Comparison of ENCODE assay signal across 8 cellular contexts in genomic region chr12:122123051-122123760, GRCh38. TPM values are rescaled to one million over a fixed set of nuclear protein-coding genes. Genes with fewer than 3 reads are reported as not detected.
DNase-seq lines count a peak whose midpoint lies in the region; ATAC-seq, FAIRE-seq and TF ChIP-seq lines count a peak whose summit lies in the region.

No MANE protein-coding gene starts in this region.

- peak; percentile 95 for TF ChIP-seq RAD21 in A549 (conservative IDR thresholded peaks at IDR 0.05 in 1 of 2, IDR thresholded peaks at IDR 0.05 in 1 of 2)

- peaks cover 51% of the 10 kb centered on the region for H3K4me1 Mint-ChIP-seq in dendritic cell treated with granulocyte-macrophage colony-stimulating factor and Interleukin-4, amounts not matched to agents 40 ng/mL and 50 ng/mL, for 4 days (ENCODE audit: low read depth)

- POLR2A ChIA-PET in A549 (lab: Yijun Ruan, JAX), result interaction anchor here (0.6 to 1.4 kb wide), 2 partner anchors 12 to 45 kb away, joined by 4 to 6 read pairs; partner anchors contain the start of gene MLXIP

- no peak overlapping the region for H3K4me3 ChIP-seq in A549

- TF ChIP-seq EP300 in A549 (IDR thresholded peaks at IDR 0.05), result no peak

- peak overlapping the region; percentile 58 to 83; a peak in 5 of 6 replicates for H3K27ac ChIP-seq in A549

- TF ChIP-seq CTCF in A549 (IDR thresholded peaks at IDR 0.05) (peak; percentile 92), GM13976 (IDR thresholded peaks at IDR 0.05; ENCODE audit: borderline replicate concordance, control extremely low read depth, extremely low read depth, insufficient read depth, missing control alignments) (peak; percentile 54)

- WGBS in A549 (ENCODE audit: missing lambda C conversion rate), result 14% methylated on average over 22 of the region's 22 CpGs

- no peak for TF ChIP-seq POLR2A in A549 (IDR thresholded peaks at IDR 0.05; ENCODE audit: low read length)

- peak; percentile 76 for DNase-seq in A549 (ENCODE audit: low read depth in 1 of 2, low spot score in 1 of 2)
- peak; percentile 85 for DNase-seq in GM13976 (ENCODE audit: low spot score)
- DNase-seq in NCI-H345 treated with DMSO at 0.1 percent for 48 hours (lab: John Stamatoyannopoulos, UW; ENCODE audit: unreplicated experiment), result peak; percentile 40
- peak; percentile 36 to 65 for DNase-seq in activated CD4-positive, alpha-beta T cell treated with anti-CD3 and anti-CD28 coated beads, Interleukin-2, amount 50 U/mL, for 24 hours (ENCODE audit: low read depth in 1 of 2, low spot score in 1 of 2)
- peak; percentile 88 for DNase-seq in medulla oblongata (ENCODE audit: extremely low spot score)
- DNase-seq in stimulated activated CD8-positive, alpha-beta memory T cell treated with anti-CD3 and anti-CD28 coated beads, Interleukin-12 subunit alpha, Interleukin-12 subunit beta, amount 100 ng/mL, for 4 hours (ENCODE audit: low read depth), result peak; percentile 39

- in situ Hi-C loops in GM13976 (cut with MboI; ENCODE audit: low sequenced_read_pairs, unreplicated experiment), result loop anchor here (5.0 kb wide), 1 partner anchor 66 kb away; no protein-coding TSS in a partner anchor

- H3K27ac Mint-ChIP-seq in dendritic cell treated with granulocyte-macrophage colony-stimulating factor and Interleukin-4, amounts not matched to agents 40 ng/mL and 50 ng/mL, for 4 days, result peak overlapping the region; percentile 45

- peak; percentile 67 to 72 for ATAC-seq in A549
- no peak for ATAC-seq in GM21447 (IDR thresholded peaks at IDR 0.05; ENCODE audit: unreplicated experiment)

- H3K27me3 Mint-ChIP-seq in dendritic cell treated with granulocyte-macrophage colony-stimulating factor and Interleukin-4, amounts not matched to agents 40 ng/mL and 50 ng/mL, for 4 days, result no peaks in the 10 kb centered on the region

- H3K4me3 Mint-ChIP-seq in dendritic cell treated with granulocyte-macrophage colony-stimulating factor and Interleukin-4, amounts not matched to agents 40 ng/mL and 50 ng/mL, for 4 days, result peak overlapping the region; percentile 31

- H3K9me3 ChIP-seq in A549, result no peaks in the 10 kb centered on the region

- H3K4me1 ChIP-seq in A549, result peaks cover 37% of the 10 kb centered on the region

- no peak for FAIRE-seq in A549 (lab: Jason Lieb, UNC)

- no peaks in the 10 kb centered on the region for H3K9me3 Mint-ChIP-seq in dendritic cell treated with granulocyte-macrophage colony-stimulating factor and Interleukin-4, amounts not matched to agents 40 ng/mL and 50 ng/mL, for 4 days

- H3K36me3 Mint-ChIP-seq in dendritic cell treated with granulocyte-macrophage colony-stimulating factor and Interleukin-4, amounts not matched to agents 40 ng/mL and 50 ng/mL, for 4 days (ENCODE audit: low read depth), result peaks cover 43% of the 10 kb centered on the region

- peak overlapping the region; percentile 73 for H3K4me2 ChIP-seq in A549

- intact Hi-C loops in dendritic cell treated with granulocyte-macrophage colony-stimulating factor and Interleukin-4, amounts not matched to agents 40 ng/mL and 50 ng/mL, for 4 days (cut with micrococcal nuclease), result loop anchor here (1.0 to 10.0 kb wide), 2 partner anchors 69 to 198 kb away; no protein-coding TSS in a partner anchor

- CTCF ChIA-PET in A549 (lab: Yijun Ruan, JAX), result interaction anchor here (0.6 to 18.8 kb wide), 55 partner anchors 9 to 571 kb away, joined by 3 to 850 read pairs (median 4); partner anchors contain the start of genes LRRC43, MLXIP and RHOF

TF ChIP-seq in A549, 52 proteins besides CTCF, POLR2A, EP300 and RAD21:
- no peak for TF ChIP-seq CHD2 (IDR thresholded peaks at IDR 0.05; ENCODE audit: low read length, partially characterized antibody)
- TF ChIP-seq BCL3 (IDR thresholded peaks at IDR 0.05), result no peak
- TF ChIP-seq, protein P1, sequence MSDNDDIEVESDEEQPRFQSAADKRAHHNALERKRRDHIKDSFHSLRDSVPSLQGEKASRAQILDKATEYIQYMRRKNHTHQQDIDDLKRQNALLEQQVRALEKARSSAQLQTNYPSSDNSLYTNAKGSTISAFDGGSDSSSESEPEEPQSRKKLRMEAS (IDR thresholded peaks at IDR 0.05), result peak; percentile 42; the same call in 1 of the 2 replicates
- TF ChIP-seq RARB (CRISPR knock-in tag; IDR thresholded peaks at IDR 0.05), result no peak
- TF ChIP-seq HEYL (CRISPR knock-in tag; IDR thresholded peaks at IDR 0.05), result no peak
- TF ChIP-seq NFE2L2 (conservative IDR thresholded peaks at IDR 0.05; ENCODE audit: low read length), result no peak
- TF ChIP-seq SMC3 (IDR thresholded peaks at IDR 0.05), result peak; percentile 96
- no peak for TF ChIP-seq REST (IDR thresholded peaks at IDR 0.05)
TF ChIP-seq in A549: peak in this region for 2.

RNA-seq across cellular contexts. Expression of gene MLXIP, which starts 44.6 kb away (rescaled TPM):
- polyA plus RNA-seq in A549 (2011; rRNA removed) (7.0 and 11.6 TPM in 2 replicates), A549 (2017; fragmentation: RNase III; extraction: RNeasy Plus Mini Kit Qiagen cat#74134 plus additional on column Dnase treatment) (18.1 to 21.4 TPM (median 21.2 TPM) in 3 replicates)
- polyA plus RNA-seq in A549 (2012; cell fraction: cytosol; rRNA removed), result 11.5 and 15.8 TPM in 2 replicates
- polyA plus RNA-seq in A549 (2012; cell fraction: nucleus; rRNA removed), result 36.8 and 38.6 TPM in 2 replicates
- polyA minus RNA-seq in A549 (2011; rRNA and poly(A)+ RNA removed), result 19.7 and 23.3 TPM in 2 replicates

RNA-seq across cellular contexts. Expression of gene IL31, which starts 50.8 kb away (rescaled TPM):
- not detected in 2 replicates for polyA plus RNA-seq in A549 (2011; rRNA removed)
- not detected in 2 replicates for polyA plus RNA-seq in A549 (2012; cell fraction: cytosol; rRNA removed)
- polyA plus RNA-seq in A549 (2012; cell fraction: nucleus; rRNA removed), result not detected in 2 replicates
- polyA plus RNA-seq in A549 (2017; fragmentation: RNase III; extraction: RNeasy Plus Mini Kit Qiagen cat#74134 plus additional on column Dnase treatment), result not detected in 3 replicates
- not detected in 2 replicates for polyA minus RNA-seq in A549 (2011; rRNA and poly(A)+ RNA removed)

RNA-seq across cellular contexts. Expression of gene LRRC43, which starts 59.7 kb away (rescaled TPM):
- 0.09 TPM in 1 of 2 replicates, not detected in the other for polyA plus RNA-seq in A549 (2011; rRNA removed)
- 0.15 and 0.22 TPM in 2 replicates for polyA plus RNA-seq in A549 (2012; cell fraction: cytosol; rRNA removed)
- 0.12 TPM in 2 replicates for polyA plus RNA-seq in A549 (2012; cell fraction: nucleus; rRNA removed)
- 0.14 to 0.26 TPM in 2 of 3 replicates, not detected in the other for polyA plus RNA-seq in A549 (2017; fragmentation: RNase III; extraction: RNeasy Plus Mini Kit Qiagen cat#74134 plus additional on column Dnase treatment)
- 0.24 TPM in 1 of 2 replicates, not detected in the other for polyA minus RNA-seq in A549 (2011; rRNA and poly(A)+ RNA removed)
